Comparison of ENCODE assay signal across 8 cellular contexts in genomic region chr7:157335991-157336382, GRCh38. TPM values are rescaled to one million over a fixed set of nuclear protein-coding genes. Genes with fewer than 3 reads are reported as not detected.
DNase-seq lines count a peak whose midpoint lies in the region; FAIRE-seq and TF ChIP-seq lines count a peak whose summit lies in the region.

No MANE protein-coding gene starts in this region.

- H2AFZ ChIP-seq in mammary epithelial cell (ENCODE audit: low read depth, low read length) = peak overlapping the region; percentile 96

- in situ Hi-C loops in mammary epithelial cell (cut with MboI; ENCODE audit: low sequenced_read_pairs in 2 of 2) = no loop called here

- no peaks in the 10 kb centered on the region for H3K36me3 ChIP-seq in mammary epithelial cell (ENCODE audit: insufficient read depth, low read length)
- H3K36me3 ChIP-seq in mesodermal cell (ENCODE audit: control insufficient read depth, insufficient read depth, low read length) = peaks cover 6% of the 10 kb centered on the region
- no peaks in the 10 kb centered on the region for H3K36me3 ChIP-seq in urinary bladder (ENCODE audit: insufficient read depth)

- BruUV-seq in mammary epithelial cell (replicated peaks; lab: Mats Ljungman, UMichigan) = no TSS peak

- peak overlapping the region; percentile 88 for H3K4me3 Mint-ChIP-seq in activated naive CD4-positive, alpha-beta T cell treated with anti-CD3 and anti-CD28 coated beads for 36 hours

- H3K27ac Mint-ChIP-seq in activated naive CD4-positive, alpha-beta T cell treated with anti-CD3 and anti-CD28 coated beads for 36 hours = peak overlapping the region; percentile 95

- dilution Hi-C loops in mammary epithelial cell (cut with HindIII; ENCODE audit: low sequenced_read_pairs) = loop anchor here (5.0 to 10.0 kb wide), 2 partner anchors 49 to 69 kb away; no protein-coding TSS in a partner anchor

- H3K27ac ChIP-seq in mammary epithelial cell (ENCODE audit: insufficient read depth, low read depth, low read length) (peak overlapping the region; percentile 75), mesodermal cell (ENCODE audit: low read depth, low read length, severe bottlenecking) (no peak overlapping the region), urinary bladder (ENCODE audit: low read depth) (peak overlapping the region; percentile 90)

- H3K9me3 ChIP-seq in mammary epithelial cell (replicated peaks; ENCODE audit: insufficient read depth, low read length) (no peaks in the 10 kb centered on the region), mesodermal cell (ENCODE audit: control insufficient read depth, low read length) (no peaks in the 10 kb centered on the region)

- 73% methylated on average over 3 of the region's 11 CpGs for WGBS in mammary epithelial cell (ENCODE audit: low coverage, missing lambda C conversion rate)
- 64 to 67% methylated on average over 10 to 11 of the region's 11 CpGs for WGBS in mesodermal cell (ENCODE audit: insufficient coverage in 2 of 2), 2 experiments
- 43% methylated on average over 11 of the region's 11 CpGs for WGBS in urinary bladder

- no peaks in the 10 kb centered on the region for H3K27me3 ChIP-seq in mammary epithelial cell (ENCODE audit: insufficient read depth, low read length)

- no peak for TF ChIP-seq CTCF in mammary epithelial cell (conservative IDR thresholded peaks at IDR 0.05 in 1 of 2, IDR thresholded peaks at IDR 0.05 in 1 of 2; ENCODE audit: extremely low read depth in 1 of 2, insufficient read depth in 1 of 2, low read depth in 1 of 2, low read length in 2 of 2)

- H3K27me3 Mint-ChIP-seq in activated naive CD4-positive, alpha-beta T cell treated with anti-CD3 and anti-CD28 coated beads for 36 hours (ENCODE audit: low read depth) = no peaks in the 10 kb centered on the region

- DNase-seq in activated naive CD4-positive, alpha-beta T cell treated with anti-CD3 and anti-CD28 coated beads for 36 hours = no peak
- DNase-seq in activated naive CD4-positive, alpha-beta T cell treated with Interleukin-2 at 50 U/mL for 16 hours = no peak
- no peak for DNase-seq in mammary epithelial cell
- no peak for DNase-seq in RCC 7860 (ENCODE audit: low spot score)
- DNase-seq in NCI-H2081 treated with DMSO at 0.1 percent for 48 hours (lab: John Stamatoyannopoulos, UW) = no peak
- no peak for DNase-seq in iPS-NIHi11 (ENCODE audit: low spot score)

- intact Hi-C loops in activated naive CD4-positive, alpha-beta T cell treated with anti-CD3 and anti-CD28 coated beads for 36 hours (cut with micrococcal nuclease) = loop anchor here (1.0 to 2.0 kb wide), 3 partner anchors 17 to 443 kb away; partner anchors contain the start of genes LMBR1 and UBE3C
- intact Hi-C loops in mammary epithelial cell (cut with micrococcal nuclease) = loop anchor here (2.0 to 5.0 kb wide), 2 partner anchors 25 to 429 kb away; no protein-coding TSS in a partner anchor

- no peak for FAIRE-seq in RCC 7860 (lab: Jason Lieb, UNC)

- CTCF ChIA-PET in activated naive CD4-positive, alpha-beta T cell treated with anti-CD3 and anti-CD28 coated beads for 36 hours (lab: Charles Lee) = no interaction called here
- CTCF ChIA-PET in mammary epithelial cell (lab: Charles Lee; ENCODE audit: low non-redundant PET) = no interaction called here

- peaks cover 24% of the 10 kb centered on the region for H3K36me3 Mint-ChIP-seq in activated naive CD4-positive, alpha-beta T cell treated with anti-CD3 and anti-CD28 coated beads for 36 hours (ENCODE audit: low read depth)

- peaks cover 33% of the 10 kb centered on the region for H3K4me1 Mint-ChIP-seq in activated naive CD4-positive, alpha-beta T cell treated with anti-CD3 and anti-CD28 coated beads for 36 hours (ENCODE audit: low read depth)

- H3K9ac ChIP-seq in mammary epithelial cell (ENCODE audit: insufficient read depth, low read length) = peak overlapping the region; percentile 70

- H3K9me3 Mint-ChIP-seq in activated naive CD4-positive, alpha-beta T cell treated with anti-CD3 and anti-CD28 coated beads for 36 hours = no peaks in the 10 kb centered on the region

- peak overlapping the region; percentile 62 to 92 (median 80) for H3K4me3 ChIP-seq in mammary epithelial cell (replicated peaks in 1 of 3; ENCODE audit: insufficient read depth in 1 of 3, low read depth in 2 of 3, low read length in 3 of 3)
- peak overlapping the region; percentile 86 for H3K4me3 ChIP-seq in mesodermal cell (ENCODE audit: extremely low read depth, insufficient read depth, low read length, poor library complexity, severe bottlenecking)
- H3K4me3 ChIP-seq in urinary bladder (ENCODE audit: low read depth, low read length) = peak overlapping the region; percentile 94

- peak overlapping the region; percentile 98 for H3K4me2 ChIP-seq in mammary epithelial cell (ENCODE audit: insufficient read depth, low read depth, low read length)

- H3K4me1 ChIP-seq in mammary epithelial cell (ENCODE audit: insufficient read depth, low read length) (peaks cover 14% of the 10 kb centered on the region), mesodermal cell (ENCODE audit: control insufficient read depth, insufficient read depth, low read length, poor library complexity, severe bottlenecking) (peaks cover 14% of the 10 kb centered on the region), urinary bladder (ENCODE audit: insufficient read depth) (peaks cover 4% of the 10 kb centered on the region)

- peaks cover 48% of the 10 kb centered on the region for H3K79me2 ChIP-seq in mammary epithelial cell (ENCODE audit: insufficient read depth, low read length)

- H4K20me1 ChIP-seq in mammary epithelial cell (ENCODE audit: insufficient read depth, low read length) = peaks cover 4% of the 10 kb centered on the region

RNA-seq across cellular contexts. Expression of gene DNAJB6, which starts 0.8 kb away (rescaled TPM):
- 10 to 100 TPM; 69.0 to 72.1 TPM for total RNA-seq in activated naive CD4-positive, alpha-beta T cell treated with anti-CD3 and anti-CD28 coated beads for 36 hours
- total RNA-seq in mammary epithelial cell (100 to 1,000 TPM; 151 to 157 TPM), urinary bladder (90.4 TPM)
- polyA plus RNA-seq in mammary epithelial cell (75.6 TPM), urinary bladder (137 TPM)
- polyA minus RNA-seq in mammary epithelial cell = 39.8 TPM
- 126 TPM for polyA plus RNA-seq in mesodermal cell (2013, experiment 1 of 2)
- polyA plus RNA-seq in mesodermal cell (2013, experiment 2 of 2) = 132 TPM
